Comparison of ENCODE assay signal across 14 cellular contexts in the genomic region with DNA sequence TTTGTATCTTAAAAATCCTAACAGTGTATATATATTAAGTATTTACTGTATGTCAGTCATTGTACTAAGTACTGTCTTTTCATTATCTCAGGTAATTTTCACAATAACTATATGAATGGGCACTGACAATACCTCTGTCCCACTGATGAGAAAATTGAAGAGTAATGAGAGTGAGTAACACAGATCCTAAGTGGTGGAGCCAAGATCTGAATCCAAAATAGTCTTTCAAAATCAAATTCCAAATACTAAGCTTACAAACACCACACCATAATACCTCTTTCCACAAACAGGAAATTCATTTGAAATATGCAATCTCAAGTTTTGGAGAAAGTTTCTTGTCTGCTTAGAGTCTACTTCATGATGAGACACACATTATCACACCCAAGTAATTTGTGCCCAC.
DNase-seq lines count a peak whose midpoint lies in the region; ATAC-seq and TF ChIP-seq lines count a peak whose summit lies in the region.
"Had no signal": no experiment of that assay in that cellular context is flagged by ENCODE, and none has a peak within 500 bp of the region (broad histone marks: within the 10 kb centered on the region; RNA-seq: fewer than 3 reads in every experiment).

No MANE protein-coding gene starts in this region.

- H3K27me3 ChIP-seq in esophagus muscularis mucosa, result no peaks in the 10 kb centered on the region
- H3K27me3 ChIP-seq: BLaER1 had no signal

- H3K27ac ChIP-seq in esophagus muscularis mucosa (replicated peaks in 1 of 4), result peak overlapping the region in 1 of 4 donors; percentile 2
- H3K27ac ChIP-seq: BLaER1, SK-N-MC had no signal

- no peak for TF ChIP-seq EP300 in esophagus muscularis mucosa (IDR thresholded peaks at IDR 0.05)

- H3K9me3 ChIP-seq in esophagus muscularis mucosa, result no peaks in the 10 kb centered on the region
- H3K9me3 ChIP-seq: BLaER1 had no signal

- H3K4me1 ChIP-seq in esophagus muscularis mucosa, result peaks cover 0 to 20% (median 5%) of the 10 kb centered on the region in 4 donors
- H3K4me1 ChIP-seq: BLaER1 had no signal

- no peak for TF ChIP-seq POLR2A in esophagus muscularis mucosa (IDR thresholded peaks at IDR 0.05; ENCODE audit: low read depth)

- ATAC-seq in GM18498 (IDR thresholded peaks at IDR 0.05; ENCODE audit: unreplicated experiment), result peak; percentile 12
- peak; percentile 4 for ATAC-seq in GM19463 (IDR thresholded peaks at IDR 0.05; ENCODE audit: unreplicated experiment)
- ATAC-seq in HG03066 (IDR thresholded peaks at IDR 0.05; ENCODE audit: low read depth, unreplicated experiment), result peak; percentile 8
- ATAC-seq: activated CD8-positive, alpha-beta T cell treated with anti-CD3 and anti-CD28 coated beads for 36 hours had no signal

- H3K36me3 ChIP-seq in esophagus muscularis mucosa, result no peaks in the 10 kb centered on the region
- H3K36me3 ChIP-seq: BLaER1 had no signal

- intact Hi-C loops in esophagus muscularis mucosa (cut with DNase I), result no loop called here

- no peak overlapping the region for H3K4me3 ChIP-seq in esophagus muscularis mucosa
- H3K4me3 ChIP-seq: BLaER1, SK-N-MC had no signal

- peak; percentile 14 for DNase-seq in fibroblast of gingiva (ENCODE audit: low read depth)
- DNase-seq in activated CD8-positive, alpha-beta memory T cell treated with anti-CD3 and anti-CD28 coated beads for 24 hours, result no peak
- DNase-seq in A172 (ENCODE audit: low spot score), result no peak
- DNase-seq in GOT3 (lab: John Stamatoyannopoulos, UW), result no peak
- DNase-seq in esophagus muscularis mucosa (ENCODE audit: extremely low spot score), result no peak
- DNase-seq: activated CD8-positive, alpha-beta T cell treated with anti-CD3 and anti-CD28 coated beads for 36 hours; DMS79; KBM-7; NCI-H1417 had no signal

- no peak for TF ChIP-seq CTCF in esophagus muscularis mucosa (IDR thresholded peaks at IDR 0.05)
